ENCODE assay signal across 13 cellular contexts in genomic region chr9:75930766-75931311, GRCh38. TPM values are rescaled to one million over a fixed set of nuclear protein-coding genes. Genes with fewer than 3 reads are reported as not detected.
DNase-seq lines count a peak whose midpoint lies in the region; ATAC-seq, FAIRE-seq and TF ChIP-seq lines count a peak whose summit lies in the region.
"Had no signal": no experiment of that assay in that cellular context is flagged by ENCODE, and none has a peak within 500 bp of the region (broad histone marks: within the 10 kb centered on the region; RNA-seq: fewer than 3 reads in every experiment).

No MANE protein-coding gene starts in this region.

- FAIRE-seq in HTR-8/SVneo (lab: Jason Lieb, UNC) = no peak
- FAIRE-seq: bronchial epithelial cell had no signal

- intact Hi-C loops in testis (cut with DNase I; ENCODE audit: low total_unique reads) = no loop called here
- intact Hi-C loops in body of pancreas (cut with DNase I) = no loop called here

- H3K9ac ChIP-seq in duodenal mucosa (ENCODE audit: low read depth in 1 of 2, low read length in 2 of 2) = no peak overlapping the region
- H3K9ac ChIP-seq: BLaER1 had no signal

- DNase-seq in NCI-H2227 treated with DMSO at 0.1 percent for 48 hours (lab: John Stamatoyannopoulos, UW) = peak; percentile 7
- peak; percentile 31 for DNase-seq in medulla oblongata (ENCODE audit: extremely low spot score)
- peak; percentile 39 for DNase-seq in testis
- no peak for DNase-seq in body of pancreas
- no peak for DNase-seq in GM13976 (ENCODE audit: low spot score)
- DNase-seq in HTR-8/SVneo (ENCODE audit: insufficient read length, low spot score) = no peak
- DNase-seq: activated CD8-positive, alpha-beta T cell treated with anti-CD3 and anti-CD28 coated beads, Interleukin-2, amount 10 ng/mL, durations not matched to agents 7 days and 5 days; activated gamma-delta T cell treated with Interleukin-2 at 50 U/mL for 16 hours; hippocampal formation; left ventricle myocardium superior had no signal

- H3K4me3 ChIP-seq in duodenal mucosa (ENCODE audit: low read depth in 1 of 2, low read length in 2 of 2) (no peak overlapping the region), testis (no peak overlapping the region), body of pancreas (no peak overlapping the region)
- H3K4me3 ChIP-seq: BLaER1 had no signal

- TF ChIP-seq POLR2A in testis (IDR thresholded peaks at IDR 0.05) = no peak
- TF ChIP-seq POLR2A in body of pancreas (IDR thresholded peaks at IDR 0.05) = no peak

- no peaks in the 10 kb centered on the region for H3K27me3 ChIP-seq in duodenal mucosa (ENCODE audit: control insufficient read depth in 1 of 2, insufficient read depth in 2 of 2, low read length in 2 of 2)
- no peaks in the 10 kb centered on the region for H3K27me3 ChIP-seq in testis
- H3K27me3 ChIP-seq in body of pancreas = no peaks in the 10 kb centered on the region
- H3K27me3 ChIP-seq: BLaER1 had no signal

- no peak for ATAC-seq in body of pancreas
- ATAC-seq: activated CD8-positive, alpha-beta T cell treated with anti-CD3 and anti-CD28 coated beads, Interleukin-2, amount 10 ng/mL, durations not matched to agents 7 days and 5 days; left ventricle myocardium superior had no signal

- H3K4me1 ChIP-seq in duodenal mucosa (ENCODE audit: control insufficient read depth in 1 of 2, insufficient read depth in 2 of 2, low read length in 2 of 2) (peaks cover 10 to 12% of the 10 kb centered on the region in 2 donors), testis (peaks cover 16% of the 10 kb centered on the region), body of pancreas (no peaks in the 10 kb centered on the region)
- H3K4me1 ChIP-seq: BLaER1 had no signal

- in situ Hi-C loops in GM13976 (cut with MboI; ENCODE audit: low sequenced_read_pairs, unreplicated experiment) = no loop called here

- H3K27ac ChIP-seq in duodenal mucosa (ENCODE audit: low read depth, low read length) (peak overlapping the region; percentile 39), testis (peak overlapping the region; percentile 0 to 72), body of pancreas (no peak overlapping the region)
- H3K27ac ChIP-seq: BLaER1 had no signal

- H3K9me3 ChIP-seq in duodenal mucosa (ENCODE audit: control insufficient read depth in 1 of 2, low read length in 2 of 2) (no peaks in the 10 kb centered on the region), testis (no peaks in the 10 kb centered on the region), body of pancreas (no peaks in the 10 kb centered on the region)
- H3K9me3 ChIP-seq: BLaER1 had no signal

- peaks cover 3 to 27% of the 10 kb centered on the region in 2 donors for H3K36me3 ChIP-seq in duodenal mucosa (ENCODE audit: control insufficient read depth in 1 of 2, insufficient read depth in 2 of 2, low read length in 2 of 2)
- no peaks in the 10 kb centered on the region for H3K36me3 ChIP-seq in testis (ENCODE audit: low read depth, missing control alignments)
- no peaks in the 10 kb centered on the region for H3K36me3 ChIP-seq in body of pancreas (replicated peaks in 1 of 2; ENCODE audit: insufficient read depth in 1 of 2, low read depth in 2 of 2)
- H3K36me3 ChIP-seq: BLaER1 had no signal

- 29 to 47% methylated on average over 3 of the region's 3 CpGs for WGBS in testis, 2 donors
- 85 to 92% methylated on average over 3 of the region's 3 CpGs for WGBS in body of pancreas, 2 donors

- TF ChIP-seq CTCF in testis (IDR thresholded peaks at IDR 0.05) (no peak), body of pancreas (IDR thresholded peaks at IDR 0.05) (no peak), GM13976 (IDR thresholded peaks at IDR 0.05; ENCODE audit: borderline replicate concordance, control extremely low read depth, extremely low read depth, insufficient read depth, missing control alignments) (no peak)

RNA-seq across cellular contexts. Expression of gene PCSK5, which starts 40.4 kb away (rescaled TPM):
- total RNA-seq in testis (10 to 100 TPM; 27.5 to 50.6 TPM), body of pancreas (10 to 100 TPM; 11.2 to 12.2 TPM)
- 9.4 TPM for polyA plus RNA-seq in testis (ENCODE audit: insufficient read depth, low read depth, low replicate concordance)

Comparison
In these comparisons a context has a peak if more than half of its experiments do, and no peak if none do; other contexts are left out.
1. DNase-seq: peak in NCI-H2227 treated with DMSO at 0.1 percent for 48 hours (single experiment), medulla oblongata (single experiment) and testis (single experiment); none in body of pancreas (0 of 4), GM13976 (single experiment) and HTR-8/SVneo (single experiment).
2. H3K27ac ChIP-seq: peak in duodenal mucosa (single experiment) and testis (2 of 2); none in body of pancreas (0 of 4).